1 cellular context compared by ENCODE assay signal in the genomic region with DNA sequence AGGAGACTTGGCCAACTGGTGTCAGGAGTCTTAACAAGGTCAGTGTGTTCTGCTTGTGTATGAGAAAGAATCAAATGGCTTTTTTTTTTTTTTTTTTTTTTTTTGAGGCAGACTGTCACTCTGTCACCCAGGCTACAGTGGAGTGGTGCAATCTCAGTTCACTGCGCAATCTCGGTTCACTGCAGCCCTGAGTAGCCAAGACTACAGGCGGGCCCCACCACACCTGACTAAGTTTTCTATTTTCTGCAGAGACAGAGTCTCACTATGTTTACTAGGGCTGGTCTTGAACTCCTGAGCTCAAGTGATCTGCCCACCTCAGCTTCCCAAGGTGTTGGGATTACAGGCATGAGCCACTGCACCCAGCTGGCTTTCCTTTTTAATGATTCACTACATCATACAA.
TF ChIP-seq lines count a peak whose summit lies in the region.

No MANE protein-coding gene starts in this region.

TF ChIP-seq in HepG2, 621 proteins besides CTCF, POLR2A, EP300 and RAD21 (continued from another document):
- TF ChIP-seq, protein P1, sequence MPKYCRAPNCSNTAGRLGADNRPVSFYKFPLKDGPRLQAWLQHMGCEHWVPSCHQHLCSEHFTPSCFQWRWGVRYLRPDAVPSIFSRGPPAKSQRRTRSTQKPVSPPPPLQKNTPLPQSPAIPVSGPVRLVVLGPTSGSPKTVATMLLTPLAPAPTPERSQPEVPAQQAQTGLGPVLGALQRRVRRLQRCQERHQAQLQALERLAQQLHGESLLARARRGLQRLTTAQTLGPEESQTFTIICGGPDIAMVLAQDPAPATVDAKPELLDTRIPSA (CRISPR knock-in tag; IDR thresholded peaks at IDR 0.05; ENCODE audit: borderline replicate concordance) = no peak
- no peak for TF ChIP-seq KMT2B (CRISPR knock-in tag; IDR thresholded peaks at IDR 0.05)
- TF ChIP-seq SALL2 (CRISPR knock-in tag; IDR thresholded peaks at IDR 0.05) = no peak
- TF ChIP-seq ZFP1 (CRISPR knock-in tag; IDR thresholded peaks at IDR 0.05) = no peak
- TF ChIP-seq KDM2A (CRISPR knock-in tag; IDR thresholded peaks at IDR 0.05; ENCODE audit: borderline replicate concordance, low read depth) = no peak
- TF ChIP-seq ZNF484 (CRISPR knock-in tag; IDR thresholded peaks at IDR 0.05; ENCODE audit: borderline replicate concordance, low read depth) = no peak
- TF ChIP-seq, protein P2, sequence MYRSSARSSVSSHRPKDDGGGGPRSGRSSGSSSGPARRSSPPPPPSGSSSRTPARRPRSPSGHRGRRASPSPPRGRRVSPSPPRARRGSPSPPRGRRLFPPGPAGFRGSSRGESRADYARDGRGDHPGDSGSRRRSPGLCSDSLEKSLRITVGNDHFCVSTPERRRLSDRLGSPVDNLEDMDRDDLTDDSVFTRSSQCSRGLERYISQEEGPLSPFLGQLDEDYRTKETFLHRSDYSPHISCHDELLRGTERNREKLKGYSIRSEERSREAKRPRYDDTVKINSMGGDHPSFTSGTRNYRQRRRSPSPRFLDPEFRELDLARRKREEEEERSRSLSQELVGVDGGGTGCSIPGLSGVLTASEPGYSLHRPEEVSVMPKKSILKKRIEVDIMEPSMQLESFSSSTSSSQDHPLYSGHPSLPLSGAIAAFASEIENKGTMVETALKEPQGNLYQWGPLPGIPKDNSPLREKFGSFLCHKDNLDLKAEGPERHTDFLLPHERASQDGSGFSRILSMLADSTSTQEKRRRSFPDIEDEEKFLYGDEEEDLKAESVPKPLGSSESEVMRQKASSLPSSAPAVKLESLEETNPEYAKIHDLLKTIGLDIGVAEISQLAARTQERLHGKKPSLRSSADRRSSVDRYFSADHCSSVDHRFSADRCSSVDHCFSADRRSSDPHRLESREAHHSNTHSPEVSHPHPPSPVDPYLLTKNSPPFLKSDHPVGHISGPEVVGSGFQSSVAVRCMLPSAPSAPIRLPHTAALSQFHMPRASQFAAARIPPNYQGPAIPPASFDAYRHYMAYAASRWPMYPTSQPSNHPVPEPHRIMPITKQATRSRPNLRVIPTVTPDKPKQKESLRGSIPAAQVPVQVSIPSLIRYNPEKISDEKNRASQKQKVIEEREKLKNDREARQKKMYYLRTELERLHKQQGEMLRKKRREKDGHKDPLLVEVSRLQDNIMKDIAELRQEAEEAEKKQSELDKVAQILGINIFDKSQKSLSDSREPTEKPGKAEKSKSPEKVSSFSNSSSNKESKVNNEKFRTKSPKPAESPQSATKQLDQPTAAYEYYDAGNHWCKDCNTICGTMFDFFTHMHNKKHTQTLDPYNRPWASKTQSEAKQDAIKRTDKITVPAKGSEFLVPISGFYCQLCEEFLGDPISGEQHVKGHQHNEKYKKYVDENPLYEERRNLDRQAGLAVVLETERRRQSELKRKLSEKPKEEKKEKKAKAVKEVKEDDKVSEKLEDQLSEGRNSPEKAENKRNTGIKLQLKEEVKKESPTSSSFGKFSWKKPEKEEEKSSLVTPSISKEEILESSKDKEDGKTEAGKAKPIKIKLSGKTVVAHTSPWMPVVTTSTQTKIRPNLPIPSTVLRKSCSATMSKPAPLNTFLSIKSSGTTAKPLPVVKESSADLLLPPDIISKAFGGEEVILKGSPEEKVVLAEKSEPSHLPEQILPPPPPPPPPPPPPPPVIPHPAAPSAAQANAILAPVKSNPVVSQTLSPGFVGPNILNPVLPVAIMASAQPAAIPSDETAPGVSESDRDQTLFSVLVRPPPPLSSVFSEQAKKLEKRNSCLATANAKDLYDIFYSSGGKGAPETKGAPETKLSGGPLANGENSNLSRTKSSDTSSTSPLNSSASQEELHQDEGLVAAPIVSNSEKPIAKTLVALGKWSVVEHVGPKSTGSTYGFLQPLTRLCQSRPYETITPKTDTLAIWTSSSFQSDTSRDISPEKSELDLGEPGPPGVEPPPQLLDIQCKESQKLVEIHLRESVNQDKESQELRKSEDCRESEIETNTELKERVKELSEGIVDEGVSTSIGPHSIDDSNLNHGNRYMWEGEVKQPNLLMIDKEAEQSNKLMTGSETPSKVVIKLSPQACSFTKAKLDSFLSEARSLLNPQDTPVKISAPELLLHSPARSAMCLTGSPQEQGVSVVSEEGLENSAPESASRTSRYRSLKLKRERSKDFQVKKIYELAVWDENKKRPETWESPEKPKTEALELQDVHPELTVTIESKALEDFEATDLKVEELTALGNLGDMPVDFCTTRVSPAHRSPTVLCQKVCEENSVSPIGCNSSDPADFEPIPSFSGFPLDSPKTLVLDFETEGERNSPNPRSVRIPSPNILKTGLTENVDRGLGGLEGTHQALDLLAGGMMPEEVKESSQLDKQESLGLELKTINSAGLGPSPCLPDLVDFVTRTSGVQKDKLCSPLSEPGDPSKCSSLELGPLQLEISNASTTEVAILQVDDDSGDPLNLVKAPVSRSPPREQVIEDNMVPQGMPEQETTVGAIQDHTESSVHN (CRISPR knock-in tag; IDR thresholded peaks at IDR 0.05) = no peak
- no peak for TF ChIP-seq JUN (CRISPR knock-in tag; IDR thresholded peaks at IDR 0.05)
- TF ChIP-seq, protein P3, sequence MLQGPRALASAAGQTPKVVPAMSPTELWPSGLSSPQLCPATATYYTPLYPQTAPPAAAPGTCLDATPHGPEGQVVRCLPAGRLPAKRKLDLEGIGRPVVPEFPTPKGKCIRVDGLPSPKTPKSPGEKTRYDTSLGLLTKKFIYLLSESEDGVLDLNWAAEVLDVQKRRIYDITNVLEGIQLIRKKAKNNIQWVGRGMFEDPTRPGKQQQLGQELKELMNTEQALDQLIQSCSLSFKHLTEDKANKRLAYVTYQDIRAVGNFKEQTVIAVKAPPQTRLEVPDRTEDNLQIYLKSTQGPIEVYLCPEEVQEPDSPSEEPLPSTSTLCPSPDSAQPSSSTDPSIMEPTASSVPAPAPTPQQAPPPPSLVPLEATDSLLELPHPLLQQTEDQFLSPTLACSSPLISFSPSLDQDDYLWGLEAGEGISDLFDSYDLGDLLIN (CRISPR knock-in tag; IDR thresholded peaks at IDR 0.05; ENCODE audit: borderline replicate concordance) = no peak
- TF ChIP-seq, protein P4, sequence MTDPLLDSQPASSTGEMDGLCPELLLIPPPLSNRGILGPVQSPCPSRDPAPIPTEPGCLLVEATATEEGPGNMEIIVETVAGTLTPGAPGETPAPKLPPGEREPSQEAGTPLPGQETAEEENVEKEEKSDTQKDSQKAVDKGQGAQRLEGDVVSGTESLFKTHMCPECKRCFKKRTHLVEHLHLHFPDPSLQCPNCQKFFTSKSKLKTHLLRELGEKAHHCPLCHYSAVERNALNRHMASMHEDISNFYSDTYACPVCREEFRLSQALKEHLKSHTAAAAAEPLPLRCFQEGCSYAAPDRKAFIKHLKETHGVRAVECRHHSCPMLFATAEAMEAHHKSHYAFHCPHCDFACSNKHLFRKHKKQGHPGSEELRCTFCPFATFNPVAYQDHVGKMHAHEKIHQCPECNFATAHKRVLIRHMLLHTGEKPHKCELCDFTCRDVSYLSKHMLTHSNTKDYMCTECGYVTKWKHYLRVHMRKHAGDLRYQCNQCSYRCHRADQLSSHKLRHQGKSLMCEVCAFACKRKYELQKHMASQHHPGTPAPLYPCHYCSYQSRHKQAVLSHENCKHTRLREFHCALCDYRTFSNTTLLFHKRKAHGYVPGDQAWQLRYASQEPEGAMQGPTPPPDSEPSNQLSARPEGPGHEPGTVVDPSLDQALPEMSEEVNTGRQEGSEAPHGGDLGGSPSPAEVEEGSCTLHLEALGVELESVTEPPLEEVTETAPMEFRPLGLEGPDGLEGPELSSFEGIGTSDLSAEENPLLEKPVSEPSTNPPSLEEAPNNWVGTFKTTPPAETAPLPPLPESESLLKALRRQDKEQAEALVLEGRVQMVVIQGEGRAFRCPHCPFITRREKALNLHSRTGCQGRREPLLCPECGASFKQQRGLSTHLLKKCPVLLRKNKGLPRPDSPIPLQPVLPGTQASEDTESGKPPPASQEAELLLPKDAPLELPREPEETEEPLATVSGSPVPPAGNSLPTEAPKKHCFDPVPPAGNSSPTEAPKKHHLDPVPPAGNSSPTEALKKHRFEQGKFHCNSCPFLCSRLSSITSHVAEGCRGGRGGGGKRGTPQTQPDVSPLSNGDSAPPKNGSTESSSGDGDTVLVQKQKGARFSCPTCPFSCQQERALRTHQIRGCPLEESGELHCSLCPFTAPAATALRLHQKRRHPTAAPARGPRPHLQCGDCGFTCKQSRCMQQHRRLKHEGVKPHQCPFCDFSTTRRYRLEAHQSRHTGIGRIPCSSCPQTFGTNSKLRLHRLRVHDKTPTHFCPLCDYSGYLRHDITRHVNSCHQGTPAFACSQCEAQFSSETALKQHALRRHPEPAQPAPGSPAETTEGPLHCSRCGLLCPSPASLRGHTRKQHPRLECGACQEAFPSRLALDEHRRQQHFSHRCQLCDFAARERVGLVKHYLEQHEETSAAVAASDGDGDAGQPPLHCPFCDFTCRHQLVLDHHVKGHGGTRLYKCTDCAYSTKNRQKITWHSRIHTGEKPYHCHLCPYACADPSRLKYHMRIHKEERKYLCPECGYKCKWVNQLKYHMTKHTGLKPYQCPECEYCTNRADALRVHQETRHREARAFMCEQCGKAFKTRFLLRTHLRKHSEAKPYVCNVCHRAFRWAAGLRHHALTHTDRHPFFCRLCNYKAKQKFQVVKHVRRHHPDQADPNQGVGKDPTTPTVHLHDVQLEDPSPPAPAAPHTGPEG (CRISPR knock-in tag; IDR thresholded peaks at IDR 0.05) = no peak
- TF ChIP-seq, protein P5, sequence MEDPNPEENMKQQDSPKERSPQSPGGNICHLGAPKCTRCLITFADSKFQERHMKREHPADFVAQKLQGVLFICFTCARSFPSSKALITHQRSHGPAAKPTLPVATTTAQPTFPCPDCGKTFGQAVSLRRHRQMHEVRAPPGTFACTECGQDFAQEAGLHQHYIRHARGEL (CRISPR knock-in tag; IDR thresholded peaks at IDR 0.05) = no peak
